Comparison of ENCODE assay signal across 11 cellular contexts in the genomic region with DNA sequence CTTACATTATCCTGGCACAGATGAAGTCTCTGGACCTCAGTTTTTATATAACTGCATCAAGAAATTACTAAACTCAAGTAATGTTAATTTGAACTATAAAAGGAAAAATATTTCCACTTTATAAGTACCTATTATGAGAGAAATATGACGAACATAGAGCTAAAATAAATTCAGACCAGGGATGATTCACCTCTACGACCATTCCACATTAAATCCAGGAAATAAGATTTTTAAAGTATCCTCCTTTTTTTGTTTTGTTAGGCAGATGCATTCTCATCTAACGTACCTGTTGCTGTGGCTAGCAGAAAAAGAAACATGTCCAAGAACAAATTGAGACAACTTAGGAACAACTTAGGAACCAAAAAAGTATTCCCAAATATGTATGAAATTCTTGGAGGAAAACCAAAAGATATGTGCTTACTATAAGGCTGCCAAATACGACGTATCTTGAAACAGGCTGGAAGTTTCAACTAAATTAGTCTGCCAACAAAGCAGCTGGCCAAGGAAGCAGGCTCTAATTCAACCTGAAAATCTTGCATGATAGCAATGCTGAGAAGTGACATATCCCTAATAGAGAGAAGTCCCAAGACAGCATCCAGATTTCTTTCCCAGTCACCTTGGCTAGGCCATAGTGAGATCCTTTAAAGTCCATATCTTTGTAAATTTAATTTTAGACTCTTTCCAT. TPM values are rescaled to one million over a fixed set of nuclear protein-coding genes. Genes with fewer than 3 reads are reported as not detected.
A peak's percentile ranks its signal among the peaks of the same experiment; 100 is the strongest.
DNase-seq lines count a peak whose midpoint lies in the region; ATAC-seq and TF ChIP-seq lines count a peak whose summit lies in the region.
"Had no signal": no experiment of that assay in that cellular context is flagged by ENCODE, and none has a peak within 500 bp of the region (broad histone marks: within the 10 kb centered on the region; RNA-seq: fewer than 3 reads in every experiment).

No MANE protein-coding gene starts in this region.

- BruUV-seq in OCI-LY7 (replicated peaks; lab: Mats Ljungman, UMichigan): no TSS peak

- H3K4me3 Mint-ChIP-seq in activated CD8-positive, alpha-beta memory T cell treated with anti-CD3 and anti-CD28 coated beads, Interleukin-2, amount 10 ng/mL, durations not matched to agents 7 days and 5 days: peak overlapping the region; percentile 61

- CTCF ChIA-PET in activated CD8-positive, alpha-beta memory T cell treated with anti-CD3 and anti-CD28 coated beads, Interleukin-2, amount 10 ng/mL, durations not matched to agents 7 days and 5 days (lab: Charles Lee): interaction anchor here (0.7 to 3.0 kb wide), 13 partner anchors 11 to 375 kb away, joined by 3 to 16 read pairs (median 3); partner anchors contain the start of genes SPTY2D1, TSG101 and UEVLD
- CTCF ChIA-PET in OCI-LY7 (lab: Charles Lee; ENCODE audit: unreplicated experiment): no interaction called here

- no peaks in the 10 kb centered on the region for H3K27me3 Mint-ChIP-seq in activated CD8-positive, alpha-beta memory T cell treated with anti-CD3 and anti-CD28 coated beads, Interleukin-2, amount 10 ng/mL, durations not matched to agents 7 days and 5 days

- DNase-seq in activated CD8-positive, alpha-beta memory T cell treated with anti-CD3 and anti-CD28 coated beads, Interleukin-2, amount 10 ng/mL, durations not matched to agents 7 days and 5 days: no peak
- DNase-seq in activated CD8-positive, alpha-beta memory T cell treated with anti-CD3 and anti-CD28 coated beads, Interleukin-2, amount 50 U/mL, for 4 hours: no peak
- peak; percentile 54 for DNase-seq in amniotic epithelial cell (ENCODE audit: low read depth)
- DNase-seq in right atrium auricular region (ENCODE audit: low spot score): no peak
- no peak for DNase-seq in OCI-LY7 (ENCODE audit: low spot score)
- DNase-seq: activated effector memory CD4-positive, alpha-beta T cell treated with Interleukin-2 at 50 U/mL for 16 hours; NCI-H2081; occipital lobe had no signal

- H3K9ac ChIP-seq in subcutaneous abdominal adipose tissue (ENCODE audit: low read length in 5 of 5): peak overlapping the region in 3 of 5 donors; percentile 17 to 60 (median 20)

- peaks cover 23% of the 10 kb centered on the region for H3K36me3 ChIP-seq in right atrium auricular region
- H3K36me3 ChIP-seq in subcutaneous abdominal adipose tissue (ENCODE audit: control insufficient read depth in 5 of 5, insufficient read depth in 5 of 5, low read length in 5 of 5): peaks cover 12 to 29% (median 23%) of the 10 kb centered on the region in 5 donors
- H3K36me3 ChIP-seq in OCI-LY7 (ENCODE audit: insufficient read depth, low read length): peaks cover 35% of the 10 kb centered on the region

- TF ChIP-seq CTCF in right atrium auricular region (IDR thresholded peaks at IDR 0.05) (no peak), OCI-LY7 (conservative IDR thresholded peaks at IDR 0.05; ENCODE audit: low read length) (no peak)

- H3K9me3 ChIP-seq in right atrium auricular region (no peaks in the 10 kb centered on the region), subcutaneous abdominal adipose tissue (ENCODE audit: control insufficient read depth in 5 of 5, low read length in 5 of 5) (no peaks in the 10 kb centered on the region), OCI-LY7 (ENCODE audit: low read length) (no peaks in the 10 kb centered on the region)

- no peak for ATAC-seq in activated CD8-positive, alpha-beta memory T cell treated with anti-CD3 and anti-CD28 coated beads, Interleukin-2, amount 10 ng/mL, durations not matched to agents 7 days and 5 days
- no peak for ATAC-seq in GM21723 (IDR thresholded peaks at IDR 0.05; ENCODE audit: unreplicated experiment)
- no peak for ATAC-seq in HG03196 (IDR thresholded peaks at IDR 0.05; ENCODE audit: unreplicated experiment)

- POLR2A ChIA-PET in OCI-LY7 (lab: Charles Lee): interaction anchor here (0.6 to 1.7 kb wide), 5 partner anchors 10 to 170 kb away, joined by 3 to 7 read pairs (median 4); no protein-coding TSS in a partner anchor

- peaks cover 0 to 21% of the 10 kb centered on the region in 2 donors for H3K4me1 ChIP-seq in right atrium auricular region
- peaks cover 4 to 14% (median 12%) of the 10 kb centered on the region in 5 donors for H3K4me1 ChIP-seq in subcutaneous abdominal adipose tissue (ENCODE audit: control insufficient read depth in 5 of 5, insufficient read depth in 5 of 5, low read length in 5 of 5)
- H3K4me1 ChIP-seq in OCI-LY7 (ENCODE audit: insufficient read depth, low read length, poor library complexity, severe bottlenecking): no peaks in the 10 kb centered on the region

- no peaks in the 10 kb centered on the region for H3K9me2 ChIP-seq in OCI-LY7 (ENCODE audit: insufficient read depth, low read length)

- H2AFZ ChIP-seq in OCI-LY7 (ENCODE audit: low read length): no peak overlapping the region

- intact Hi-C loops in OCI-LY7 (cut with micrococcal nuclease; ENCODE audit: unreplicated experiment): no loop called here

- peak overlapping the region; percentile 66 for H3K27ac Mint-ChIP-seq in activated CD8-positive, alpha-beta memory T cell treated with anti-CD3 and anti-CD28 coated beads, Interleukin-2, amount 10 ng/mL, durations not matched to agents 7 days and 5 days

- peaks cover 55% of the 10 kb centered on the region for H3K79me2 ChIP-seq in OCI-LY7 (ENCODE audit: insufficient read depth, low read depth, low read length)

- H3K9me3 Mint-ChIP-seq in activated CD8-positive, alpha-beta memory T cell treated with anti-CD3 and anti-CD28 coated beads, Interleukin-2, amount 10 ng/mL, durations not matched to agents 7 days and 5 days (ENCODE audit: low read depth): no peaks in the 10 kb centered on the region

- no peak overlapping the region for H3K4me2 ChIP-seq in OCI-LY7 (ENCODE audit: low read length)

- peaks cover 4% of the 10 kb centered on the region; the same call in 1 of the 2 replicates for H4K20me1 ChIP-seq in OCI-LY7 (ENCODE audit: insufficient read depth, low read length)

- H3K4me3 ChIP-seq in right atrium auricular region: no peak overlapping the region
- H3K4me3 ChIP-seq in subcutaneous abdominal adipose tissue (ENCODE audit: low read depth in 1 of 5, low read length in 5 of 5): no peak overlapping the region
- no peak overlapping the region for H3K4me3 ChIP-seq in OCI-LY7 (ENCODE audit: low read depth, low read length, poor library complexity, severe bottlenecking)

- peaks cover 29% of the 10 kb centered on the region for H3K36me3 Mint-ChIP-seq in activated CD8-positive, alpha-beta memory T cell treated with anti-CD3 and anti-CD28 coated beads, Interleukin-2, amount 10 ng/mL, durations not matched to agents 7 days and 5 days

- H3K27ac ChIP-seq in right atrium auricular region: peak overlapping the region; percentile 4 to 54
- peak overlapping the region; percentile 57 for H3K27ac ChIP-seq in subcutaneous abdominal adipose tissue (ENCODE audit: low read depth, low read length)
- no peak overlapping the region for H3K27ac ChIP-seq in OCI-LY7 (ENCODE audit: low read depth, low read length, poor library complexity, severe bottlenecking)

- H3K27me3 ChIP-seq in right atrium auricular region (no peaks in the 10 kb centered on the region), subcutaneous abdominal adipose tissue (ENCODE audit: control insufficient read depth in 5 of 5, insufficient read depth in 4 of 5, low read length in 5 of 5) (no peaks in the 10 kb centered on the region)

- H3K4me1 Mint-ChIP-seq in activated CD8-positive, alpha-beta memory T cell treated with anti-CD3 and anti-CD28 coated beads, Interleukin-2, amount 10 ng/mL, durations not matched to agents 7 days and 5 days: peaks cover 60% of the 10 kb centered on the region

RNA-seq across cellular contexts. Expression of gene SPTY2D1, which starts 15.7 kb away (rescaled TPM):
- 10 to 100 TPM; 23.8 to 34.7 TPM for total RNA-seq in activated CD8-positive, alpha-beta memory T cell treated with anti-CD3 and anti-CD28 coated beads, Interleukin-2, amount 10 ng/mL, durations not matched to agents 7 days and 5 days
- total RNA-seq in right atrium auricular region (10 to 100 TPM in 1 of 2 donors, 1 to 10 TPM in 1; 9.2 to 15.3 TPM), OCI-LY7 (2022) (15.8 and 16.9 TPM in 2 replicates)
- 15.6 and 15.8 TPM in 2 replicates for total RNA-seq in OCI-LY7 (2014; rRNA removed; shearing (Covaris generic))

RNA-seq across cellular contexts. Expression of gene MISFA, which starts 18.9 kb away (rescaled TPM):
- total RNA-seq in activated CD8-positive, alpha-beta memory T cell treated with anti-CD3 and anti-CD28 coated beads, Interleukin-2, amount 10 ng/mL, durations not matched to agents 7 days and 5 days: 1 to 10 TPM in 1 of 2 experiments, under 1 TPM in 1; 0.85 to 1.8 TPM
- total RNA-seq in right atrium auricular region (1 to 10 TPM; 1.3 to 8.3 TPM), OCI-LY7 (2022) (1.00 TPM in 1 of 2 replicates, not detected in the other)
- total RNA-seq in OCI-LY7 (2014; rRNA removed; shearing (Covaris generic)): not detected in 2 replicates

RNA-seq across cellular contexts. Expression of gene UEVLD, which starts 29.9 kb away (rescaled TPM):
- 10 to 100 TPM; 17.2 to 23.3 TPM for total RNA-seq in activated CD8-positive, alpha-beta memory T cell treated with anti-CD3 and anti-CD28 coated beads, Interleukin-2, amount 10 ng/mL, durations not matched to agents 7 days and 5 days
- total RNA-seq in right atrium auricular region: 10 to 100 TPM; 19.7 to 20.7 TPM
- 1.3 and 1.5 TPM in 2 replicates for total RNA-seq in OCI-LY7 (2014; rRNA removed; shearing (Covaris generic))
- 3.5 and 4.7 TPM in 2 replicates for total RNA-seq in OCI-LY7 (2022)
